ENCODE assay signal across 1 cellular context in genomic region chr5:133930061-133930823, GRCh38.
TF ChIP-seq lines count a peak whose summit lies in the region.

No MANE protein-coding gene starts in this region.

TF ChIP-seq in K562, 482 proteins besides CTCF, POLR2A, EP300 and RAD21 (continued from another document and continues in another):
- TF ChIP-seq ZBTB40 (IDR thresholded peaks at IDR 0.05) (peak; percentile 18; the same call in 1 of the 2 replicates), ZBTB40 (CRISPR knock-in tag; IDR thresholded peaks at IDR 0.05) (no peak), ZKSCAN8 (CRISPR knock-in tag; IDR thresholded peaks at IDR 0.05) (no peak), L3MBTL2 (IDR thresholded peaks at IDR 0.05) (peak; percentile 82), REST (CRISPR knock-in tag; IDR thresholded peaks at IDR 0.05; ENCODE audit: low read depth) (0 out of 2 replicates have a peak, but pooled peaks have one; percentile 6), FOXK1 (CRISPR knock-in tag; IDR thresholded peaks at IDR 0.05; ENCODE audit: borderline replicate concordance) (no peak), SMARCA4 (IDR thresholded peaks at IDR 0.05) (peak; percentile 63), NR2C2 (CRISPR knock-in tag; IDR thresholded peaks at IDR 0.05) (no peak), NR2C2 (tag; IDR thresholded peaks at IDR 0.05) (peak; percentile 42; the same call in 1 of the 2 replicates), ETV1 (tag; conservative IDR thresholded peaks at IDR 0.05; ENCODE audit: low read depth) (peak; percentile 55), ZNF830 (CRISPR knock-in tag; IDR thresholded peaks at IDR 0.05) (no peak), SMARCC2 (IDR thresholded peaks at IDR 0.05; ENCODE audit: low read depth) (peak; percentile 44; the same call in 1 of the 2 replicates), PML (IDR thresholded peaks at IDR 0.05; ENCODE audit: low read length) (no peak), KDM1A (IDR thresholded peaks at IDR 0.05) (no peak), HDGF (IDR thresholded peaks at IDR 0.05) (0 out of 2 replicates have a peak, but pooled peaks have one; percentile 45), TBL1XR1 (IDR thresholded peaks at IDR 0.05; ENCODE audit: low read length in 2 of 2) (no peak), CTBP1 (IDR thresholded peaks at IDR 0.05; ENCODE audit: borderline replicate concordance) (0 out of 2 replicates have a peak, but pooled peaks have one; percentile 43), DPF2 (IDR thresholded peaks at IDR 0.05) (peak; percentile 71), HDAC2 (IDR thresholded peaks at IDR 0.05) (peak; percentile 48; the same call in 1 of the 2 replicates), MEIS2 (IDR thresholded peaks at IDR 0.05; ENCODE audit: partially characterized antibody) (peak; percentile 98), ZNF586 (CRISPR knock-in tag; conservative IDR thresholded peaks at IDR 0.05) (no peak), MLLT1 (IDR thresholded peaks at IDR 0.05) (no peak), BCLAF1 (IDR thresholded peaks at IDR 0.05; ENCODE audit: borderline replicate concordance in 1 of 2, control insufficient read depth in 1 of 2, low read depth in 2 of 2, low read length in 1 of 2) (no peak), ASH1L (IDR thresholded peaks at IDR 0.05; ENCODE audit: borderline replicate concordance, low read depth, partially characterized antibody) (no peak), SPI1 (IDR thresholded peaks at IDR 0.05; ENCODE audit: borderline replicate concordance, low read depth, low read length) (0 out of 2 replicates have a peak, but pooled peaks have one; percentile 51), CXXC5 (CRISPR knock-in tag; IDR thresholded peaks at IDR 0.05) (peak; percentile 72), THAP12 (CRISPR knock-in tag; IDR thresholded peaks at IDR 0.05) (no peak), LARP7 (IDR thresholded peaks at IDR 0.05) (no peak), E2F4 (CRISPR knock-in tag; IDR thresholded peaks at IDR 0.05; ENCODE audit: low read depth) (no peak), JUN (IDR thresholded peaks at IDR 0.05; ENCODE audit: borderline replicate concordance, low read depth, low read length) (0 out of 2 replicates have a peak, but pooled peaks have one; percentile 11), JUN (CRISPR knock-in tag; IDR thresholded peaks at IDR 0.05; ENCODE audit: borderline replicate concordance) (no peak), HIVEP1 (CRISPR knock-in tag; IDR thresholded peaks at IDR 0.05) (no peak), E2F8 (IDR thresholded peaks at IDR 0.05; ENCODE audit: low read depth, partially characterized antibody) (no peak), KDM4B (IDR thresholded peaks at IDR 0.05; ENCODE audit: borderline replicate concordance in 2 of 2, low read depth in 1 of 2) (no peak; a peak in 1 of 4 replicates)
